Comparison of ENCODE assay signal across 1 cellular context in the genomic region with DNA sequence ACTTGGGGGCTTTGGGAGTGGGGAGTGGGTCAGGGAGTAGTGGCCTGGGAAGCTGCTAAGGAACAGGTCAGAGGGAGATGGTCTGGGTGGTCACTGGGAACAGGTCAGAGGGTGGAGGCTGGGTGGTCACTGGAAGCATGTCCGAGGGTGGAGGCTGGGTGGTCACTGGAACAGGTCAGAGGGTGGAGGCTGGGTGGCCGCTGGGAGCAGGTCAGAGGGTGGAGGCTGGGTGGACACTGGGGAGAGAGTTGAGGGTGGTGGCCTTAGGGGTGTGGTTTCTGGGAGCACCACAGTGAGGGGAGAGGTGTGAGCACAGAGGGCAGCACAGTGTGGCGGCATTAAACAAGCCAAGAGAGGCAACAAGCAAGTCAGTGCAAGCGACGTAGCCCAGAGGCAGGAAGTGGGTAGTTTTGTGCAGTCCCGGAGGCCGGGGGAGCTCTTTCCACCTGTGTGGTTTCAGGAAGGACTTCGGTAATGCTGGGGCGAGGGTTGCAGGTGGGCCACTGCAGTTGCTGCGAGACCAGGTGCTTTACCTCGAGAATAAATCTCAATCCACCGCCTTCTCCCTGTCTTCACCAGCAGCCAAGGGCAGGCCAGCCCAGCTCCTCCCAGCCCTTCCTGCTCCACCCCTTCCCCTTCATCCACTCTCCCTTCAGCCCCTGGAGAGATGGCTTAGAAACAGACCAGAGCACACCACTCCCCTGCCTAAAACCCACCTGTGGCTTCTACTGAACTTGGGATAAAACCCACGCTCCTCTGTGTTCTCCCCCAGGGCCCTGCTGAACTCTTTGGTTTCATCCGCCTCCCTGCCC.
A peak's percentile ranks its signal among the peaks of the same experiment; 100 is the strongest.
TF ChIP-seq lines count a peak whose summit lies in the region.

No MANE protein-coding gene starts in this region.

TF ChIP-seq in HepG2, 621 proteins besides CTCF, POLR2A, EP300 and RAD21:
- TF ChIP-seq ZNF264 (CRISPR knock-in tag; IDR thresholded peaks at IDR 0.05) (no peak), ZSCAN22 (CRISPR knock-in tag; IDR thresholded peaks at IDR 0.05) (peak; percentile 95), GLI4 (CRISPR knock-in tag; IDR thresholded peaks at IDR 0.05; ENCODE audit: borderline replicate concordance) (no peak), RBAK (CRISPR knock-in tag; IDR thresholded peaks at IDR 0.05) (no peak), ATM (IDR thresholded peaks at IDR 0.05; ENCODE audit: borderline replicate concordance) (no peak), HDAC2 (CRISPR knock-in tag; IDR thresholded peaks at IDR 0.05) (no peak), ZNF256 (CRISPR knock-in tag; conservative IDR thresholded peaks at IDR 0.05) (no peak)
- TF ChIP-seq, protein P1, sequence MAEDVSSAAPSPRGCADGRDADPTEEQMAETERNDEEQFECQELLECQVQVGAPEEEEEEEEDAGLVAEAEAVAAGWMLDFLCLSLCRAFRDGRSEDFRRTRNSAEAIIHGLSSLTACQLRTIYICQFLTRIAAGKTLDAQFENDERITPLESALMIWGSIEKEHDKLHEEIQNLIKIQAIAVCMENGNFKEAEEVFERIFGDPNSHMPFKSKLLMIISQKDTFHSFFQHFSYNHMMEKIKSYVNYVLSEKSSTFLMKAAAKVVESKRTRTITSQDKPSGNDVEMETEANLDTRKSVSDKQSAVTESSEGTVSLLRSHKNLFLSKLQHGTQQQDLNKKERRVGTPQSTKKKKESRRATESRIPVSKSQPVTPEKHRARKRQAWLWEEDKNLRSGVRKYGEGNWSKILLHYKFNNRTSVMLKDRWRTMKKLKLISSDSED (CRISPR knock-in tag; IDR thresholded peaks at IDR 0.05) = no peak
